Comparison of ENCODE assay signal across 8 cellular contexts in genomic region chr3:4866841-4867240, GRCh38.
DNase-seq lines count a peak whose midpoint lies in the region; ATAC-seq and TF ChIP-seq lines count a peak whose summit lies in the region.

No MANE protein-coding gene starts in this region.

- peaks cover 9% of the 10 kb centered on the region for H3F3A ChIP-seq in smooth muscle cell (ENCODE audit: low read depth)

- peak overlapping the region; percentile 79 for H3K9ac ChIP-seq in smooth muscle cell (ENCODE audit: low read depth)

- H3K36me3 ChIP-seq in smooth muscle cell (ENCODE audit: low read depth), result no peaks in the 10 kb centered on the region

- peaks cover 44% of the 10 kb centered on the region for H3K4me1 Mint-ChIP-seq in activated CD4-positive, alpha-beta memory T cell treated with anti-CD3 and anti-CD28 coated beads, Interleukin-2, amount 10 ng/mL, durations not matched to agents 7 days and 5 days
- H3K4me1 Mint-ChIP-seq in osteocyte (ENCODE audit: unreplicated experiment), result peaks cover 22% of the 10 kb centered on the region

- H3K9me3 ChIP-seq in smooth muscle cell (replicated peaks; ENCODE audit: low read depth), result no peaks in the 10 kb centered on the region

- H2AFZ ChIP-seq in smooth muscle cell (ENCODE audit: low read depth), result peak overlapping the region; percentile 26

- H3K4me3 Mint-ChIP-seq in activated CD4-positive, alpha-beta memory T cell treated with anti-CD3 and anti-CD28 coated beads, Interleukin-2, amount 10 ng/mL, durations not matched to agents 7 days and 5 days, result peak overlapping the region; percentile 80
- no peak overlapping the region for H3K4me3 Mint-ChIP-seq in osteocyte (ENCODE audit: unreplicated experiment)

- peak overlapping the region; percentile 91 for H3K27ac Mint-ChIP-seq in activated CD4-positive, alpha-beta memory T cell treated with anti-CD3 and anti-CD28 coated beads, Interleukin-2, amount 10 ng/mL, durations not matched to agents 7 days and 5 days
- no peak overlapping the region for H3K27ac Mint-ChIP-seq in osteocyte (ENCODE audit: unreplicated experiment)

- no peaks in the 10 kb centered on the region for H3K27me3 Mint-ChIP-seq in activated CD4-positive, alpha-beta memory T cell treated with anti-CD3 and anti-CD28 coated beads, Interleukin-2, amount 10 ng/mL, durations not matched to agents 7 days and 5 days
- H3K27me3 Mint-ChIP-seq in osteocyte (ENCODE audit: unreplicated experiment), result peaks cover 5% of the 10 kb centered on the region

- peak overlapping the region; percentile 79 for H3K4me2 ChIP-seq in smooth muscle cell

- ATAC-seq in HG03457 (IDR thresholded peaks at IDR 0.05; ENCODE audit: unreplicated experiment), result no peak

- WGBS in smooth muscle cell (ENCODE audit: low lambda C conversion rate), result 16% methylated on average over 6 of the region's 6 CpGs

- H3K36me3 Mint-ChIP-seq in activated CD4-positive, alpha-beta memory T cell treated with anti-CD3 and anti-CD28 coated beads, Interleukin-2, amount 10 ng/mL, durations not matched to agents 7 days and 5 days (ENCODE audit: low read depth), result peaks cover 30% of the 10 kb centered on the region
- H3K36me3 Mint-ChIP-seq in osteocyte (ENCODE audit: unreplicated experiment), result peaks cover 5% of the 10 kb centered on the region

- no peak for TF ChIP-seq CTCF in fibroblast of the aortic adventitia (IDR thresholded peaks at IDR 0.05; ENCODE audit: insufficient read depth, low read length)
- TF ChIP-seq CTCF in smooth muscle cell (IDR thresholded peaks at IDR 0.05; ENCODE audit: borderline replicate concordance, insufficient read depth, poor library complexity, severe bottlenecking), result no peak
- no peak for TF ChIP-seq CTCF in osteocyte (IDR thresholded peaks at IDR 0.05)

- peaks cover 11% of the 10 kb centered on the region for H3K4me1 ChIP-seq in smooth muscle cell (ENCODE audit: low read depth)

- POLR2A ChIA-PET in activated CD4-positive, alpha-beta memory T cell treated with anti-CD3 and anti-CD28 coated beads, Interleukin-2, amount 10 ng/mL, durations not matched to agents 7 days and 5 days (lab: Charles Lee), result interaction anchor here (0.7 to 1.2 kb wide), 5 partner anchors 9 to 150 kb away, joined by 3 read pairs; no protein-coding TSS in a partner anchor

- peaks cover 20% of the 10 kb centered on the region for H3K9me3 Mint-ChIP-seq in activated CD4-positive, alpha-beta memory T cell treated with anti-CD3 and anti-CD28 coated beads, Interleukin-2, amount 10 ng/mL, durations not matched to agents 7 days and 5 days
- H3K9me3 Mint-ChIP-seq in osteocyte (ENCODE audit: unreplicated experiment), result peaks cover 11% of the 10 kb centered on the region

- no peaks in the 10 kb centered on the region for H3K27me3 ChIP-seq in smooth muscle cell (ENCODE audit: low read depth)

- H4K20me1 ChIP-seq in smooth muscle cell (ENCODE audit: low read depth), result no peaks in the 10 kb centered on the region

- DNase-seq in NCI-H1092 treated with DMSO at 0.1 percent for 48 hours (lab: John Stamatoyannopoulos, UW), result peak; percentile 22
- DNase-seq in NCI-H1092 (lab: John Stamatoyannopoulos, UW), result no peak
- DNase-seq in activated CD4-positive, alpha-beta memory T cell treated with anti-CD3 and anti-CD28 coated beads, Interleukin-2, amount 10 ng/mL, durations not matched to agents 7 days and 5 days, result peak; percentile 43
- peak; percentile 31 for DNase-seq in fibroblast of the aortic adventitia (ENCODE audit: low read depth)
- no peak for DNase-seq in smooth muscle cell (lab: John Stamatoyannopoulos, UW; ENCODE audit: unreplicated experiment)
- DNase-seq in osteocyte (ENCODE audit: extremely low spot score, unreplicated experiment), result no peak
- DNase-seq in NCI-H510A treated with DMSO at 0.1 percent for 48 hours (lab: John Stamatoyannopoulos, UW), result no peak

- H3K79me2 ChIP-seq in smooth muscle cell (ENCODE audit: low read depth), result no peaks in the 10 kb centered on the region

- H3K27ac ChIP-seq in smooth muscle cell (ENCODE audit: low read depth), result peak overlapping the region; percentile 96

- CTCF ChIA-PET in activated CD4-positive, alpha-beta memory T cell treated with anti-CD3 and anti-CD28 coated beads, Interleukin-2, amount 10 ng/mL, durations not matched to agents 7 days and 5 days (lab: Charles Lee), result interaction anchor here (0.6 to 0.9 kb wide), 3 partner anchors 13 to 44 kb away, joined by 3 to 5 read pairs (median 3); no protein-coding TSS in a partner anchor

- H3K4me3 ChIP-seq in fibroblast of the aortic adventitia (ENCODE audit: low read depth, low read length), result no peak overlapping the region
- H3K4me3 ChIP-seq in smooth muscle cell, result peak overlapping the region; percentile 2

Comparison
In these comparisons a context has a peak if more than half of its experiments do, and no peak if none do; other contexts are left out.
1. DNase-seq: peak in NCI-H1092 treated with DMSO at 0.1 percent for 48 hours (single experiment), activated CD4-positive, alpha-beta memory T cell treated with anti-CD3 and anti-CD28 coated beads, Interleukin-2, amount 10 ng/mL, durations not matched to agents 7 days and 5 days (single experiment) and fibroblast of the aortic adventitia (single experiment); none in NCI-H1092 (single experiment), smooth muscle cell (single experiment), osteocyte (single experiment) and NCI-H510A treated with DMSO at 0.1 percent for 48 hours (single experiment).